8 cellular contexts compared by ENCODE assay signal in genomic region chr14:24215495-24216344, GRCh38. TPM values are rescaled to one million over a fixed set of nuclear protein-coding genes. Genes with fewer than 3 reads are reported as not detected.
DNase-seq lines count a peak whose midpoint lies in the region; ATAC-seq, FAIRE-seq and TF ChIP-seq lines count a peak whose summit lies in the region.

TSS of gene MDP1 (minus strand) at chr14:24216066. CDS start at chr14:24215955, 111 bp downstream.

- H3K27me3 ChIP-seq in brain microvascular endothelial cell (replicated peaks) (no peaks in the 10 kb centered on the region), iPS-20b (ENCODE audit: insufficient read depth, low read length) (no peaks in the 10 kb centered on the region), small intestine (ENCODE audit: control insufficient read depth in 2 of 2, insufficient read depth in 2 of 2, low read length in 2 of 2) (no peaks in the 10 kb centered on the region)

- DNase-seq in A549 (ENCODE audit: low read depth in 1 of 2, low spot score in 1 of 2) = peak; percentile 90 to 95
- DNase-seq in NCI-H2107 (lab: John Stamatoyannopoulos, UW) = peak; percentile 89
- DNase-seq in UCSD-AML1 (lab: John Stamatoyannopoulos, UW; ENCODE audit: unreplicated experiment) = peak; percentile 89
- DNase-seq in brain microvascular endothelial cell = peak; percentile 69
- peak; percentile 92 for DNase-seq in small intestine

- peak within 1 kb of the TSS; percentile 89 for H3K9ac ChIP-seq in iPS-20b (ENCODE audit: low read depth, low read length)

- H3K4me3 ChIP-seq in A549 (peak within 1 kb of the TSS; percentile 63), brain microvascular endothelial cell (ENCODE audit: low read depth, low read length) (peak within 1 kb of the TSS; percentile 78), iPS-20b (ENCODE audit: low read length) (peak within 1 kb of the TSS; percentile 95), small intestine (ENCODE audit: low read depth in 1 of 2, low read length in 2 of 2) (peak within 1 kb of the TSS; percentile 53 to 69)

- peak; percentile 86 for TF ChIP-seq POLR2A in A549 (IDR thresholded peaks at IDR 0.05; ENCODE audit: low read length)

- peaks cover 24% of the 10 kb centered on the region for H3K4me1 ChIP-seq in A549
- peaks cover 3% of the 10 kb centered on the region; the same call in 1 of the 2 replicates for H3K4me1 ChIP-seq in iPS-20b (ENCODE audit: insufficient read depth, low read length)
- H3K4me1 ChIP-seq in small intestine (ENCODE audit: control insufficient read depth in 2 of 2, insufficient read depth in 1 of 2, low read depth in 1 of 2, low read length in 1 of 2) = no peaks in the 10 kb centered on the region

- H3K9me3 ChIP-seq in A549 (no peaks in the 10 kb centered on the region), iPS-20b (ENCODE audit: insufficient read depth, low read depth, low read length) (no peaks in the 10 kb centered on the region), small intestine (ENCODE audit: control insufficient read depth, low read depth) (no peaks in the 10 kb centered on the region)

- peaks cover 11% of the 10 kb centered on the region for H3K36me3 ChIP-seq in brain microvascular endothelial cell (replicated peaks)
- peaks cover 21% of the 10 kb centered on the region for H3K36me3 ChIP-seq in iPS-20b (ENCODE audit: insufficient read depth, low read depth, low read length)
- no peaks in the 10 kb centered on the region for H3K36me3 ChIP-seq in small intestine (ENCODE audit: control insufficient read depth in 2 of 2, insufficient read depth in 2 of 2, low read length in 2 of 2)

- H3K4me2 ChIP-seq in A549 = peak within 1 kb of the TSS; percentile 72

- peak; percentile 77 to 84 for ATAC-seq in A549
- peak; percentile 76 for ATAC-seq in GM18520 (IDR thresholded peaks at IDR 0.05; ENCODE audit: unreplicated experiment)
- ATAC-seq in HG03064 (IDR thresholded peaks at IDR 0.05; ENCODE audit: low read depth, unreplicated experiment) = peak; percentile 65

- H3K27ac ChIP-seq in A549 (peak within 1 kb of the TSS; percentile 80 to 92), brain microvascular endothelial cell (peak within 1 kb of the TSS; percentile 61), iPS-20b (ENCODE audit: low read length) (peak within 1 kb of the TSS; percentile 45), small intestine (ENCODE audit: low read depth in 1 of 2, low read length in 1 of 2) (peak within 1 kb of the TSS; percentile 90 to 99)

- TF ChIP-seq CTCF in A549 (IDR thresholded peaks at IDR 0.05) (peak; percentile 56), brain microvascular endothelial cell (IDR thresholded peaks at IDR 0.05; ENCODE audit: low read depth, low read length, missing control alignments) (peak; percentile 68)

- TF ChIP-seq RAD21 in A549 (conservative IDR thresholded peaks at IDR 0.05 in 1 of 2, IDR thresholded peaks at IDR 0.05 in 1 of 2) = peak; percentile 46 to 56; a peak in 4 of 5 replicates

- under 1% methylated on average over 34 of the region's 40 CpGs for WGBS in A549 (ENCODE audit: missing lambda C conversion rate)
- WGBS in small intestine, 3 donors = 0% methylated on average over 40 of the region's 40 CpGs

- no peak for FAIRE-seq in A549 (lab: Jason Lieb, UNC)
- FAIRE-seq in small intestine (lab: Jason Lieb, UNC) = no peak

- POLR2A ChIA-PET in A549 (lab: Yijun Ruan, JAX) = interaction anchor here (0.6 to 3.6 kb wide), 9 partner anchors 15 to 914 kb away, joined by 3 to 36 read pairs (median 3); partner anchors contain the start of genes CBLN3, DCAF11, IPO4 and KHNYN

- TF ChIP-seq EP300 in A549 (IDR thresholded peaks at IDR 0.05) = no peak

- in situ Hi-C loops in brain microvascular endothelial cell (cut with HindIII; ENCODE audit: low pct_ligation_motif_present, low sequenced_read_pairs) = no loop called here

- CTCF ChIA-PET in A549 (lab: Yijun Ruan, JAX) = interaction anchor here (0.5 to 4.3 kb wide), 25 partner anchors 9 to 226 kb away, joined by 3 to 31 read pairs (median 4); partner anchors contain the start of genes CIDEB, DHRS1, IPO4 and IRF9

TF ChIP-seq in A549, 52 proteins besides CTCF, POLR2A, EP300 and RAD21 (continues in another document):
- TF ChIP-seq JUN (IDR thresholded peaks at IDR 0.05) (peak; percentile 61 to 81; a peak in 4 of 5 replicates), PHF8 (IDR thresholded peaks at IDR 0.05; ENCODE audit: borderline replicate concordance, low read depth) (peak; percentile 88; the same call in 1 of the 2 replicates), POLR2AphosphoS2 (conservative IDR thresholded peaks at IDR 0.05; ENCODE audit: low read length) (no peak), SREBF2 (IDR thresholded peaks at IDR 0.05) (no peak), REST (IDR thresholded peaks at IDR 0.05) (0 out of 2 replicates have a peak, but pooled peaks have one; percentile 29), BCL3 (IDR thresholded peaks at IDR 0.05) (peak; percentile 82; the same call in 2 of the 3 replicates), BHLHE40 (IDR thresholded peaks at IDR 0.05; ENCODE audit: low read depth, low read length) (no peak), ELK1 (IDR thresholded peaks at IDR 0.05; ENCODE audit: low read depth, low read length) (no peak), MYC (IDR thresholded peaks at IDR 0.05; ENCODE audit: borderline replicate concordance, low read length) (0 out of 2 replicates have a peak, but pooled peaks have one; percentile 44), FOXS1 (CRISPR knock-in tag; IDR thresholded peaks at IDR 0.05) (no peak), RCOR1 (IDR thresholded peaks at IDR 0.05; ENCODE audit: low read depth, low read length) (no peak), FOSL2 (IDR thresholded peaks at IDR 0.05) (no peak), FOSL2 (CRISPR knock-in tag; IDR thresholded peaks at IDR 0.05) (peak; percentile 57), MAX (IDR thresholded peaks at IDR 0.05) (peak; percentile 81), RARB (CRISPR knock-in tag; IDR thresholded peaks at IDR 0.05) (0 out of 2 replicates have a peak, but pooled peaks have one; percentile 54), USF2 (IDR thresholded peaks at IDR 0.05) (no peak)

RNA-seq across cellular contexts. Expression of gene MDP1, which starts in this region (rescaled TPM):
- polyA plus RNA-seq in A549 (2011; rRNA removed) = 31.8 and 38.6 TPM in 2 replicates
- 27.2 and 31.6 TPM in 2 replicates for polyA plus RNA-seq in A549 (2012; cell fraction: cytosol; rRNA removed)
- 23.4 and 29.9 TPM in 2 replicates for polyA plus RNA-seq in A549 (2012; cell fraction: nucleus; rRNA removed)
- polyA plus RNA-seq in A549 (2017; fragmentation: RNase III; extraction: RNeasy Plus Mini Kit Qiagen cat#74134 plus additional on column Dnase treatment) = 21.0 to 21.6 TPM (median 21.4 TPM) in 3 replicates
- 6.0 and 11.2 TPM in 2 replicates for polyA minus RNA-seq in A549 (2011; rRNA and poly(A)+ RNA removed)
- polyA plus RNA-seq in small intestine = 10 to 100 TPM; 18.8 to 31.1 (median 23.2) TPM

Comparison
In these comparisons a context has a peak if more than half of its experiments do, and no peak if none do; other contexts are left out.
1. Peak in every context shown above with its lines: DNase-seq, ATAC-seq, H3K4me3 ChIP-seq and H3K27ac ChIP-seq.